ENCODE assay signal across 2 cellular contexts in genomic region chr10:103542764-103543616, GRCh38.
TF ChIP-seq lines count a peak whose summit lies in the region.

No MANE protein-coding gene starts in this region.

TF ChIP-seq in Ishikawa, 13 proteins besides CTCF, POLR2A, EP300 and RAD21 (continued from another document):
- TF ChIP-seq MAX (IDR thresholded peaks at IDR 0.05) = 0 out of 2 replicates have a peak, but pooled peaks have one; percentile 8
- peak; percentile 9; the same call in 1 of the 2 replicates for TF ChIP-seq NFIC (IDR thresholded peaks at IDR 0.05)
- TF ChIP-seq REST (IDR thresholded peaks at IDR 0.05; ENCODE audit: low read depth) = no peak
- no peak for TF ChIP-seq CEBPB (IDR thresholded peaks at IDR 0.05)
- no peak for TF ChIP-seq FOXM1 (IDR thresholded peaks at IDR 0.05; ENCODE audit: borderline replicate concordance, low read depth)
- TF ChIP-seq YY1 (IDR thresholded peaks at IDR 0.05; ENCODE audit: low read depth) = no peak
- TF ChIP-seq CREB1 (IDR thresholded peaks at IDR 0.05; ENCODE audit: low read depth) = no peak
- TF ChIP-seq EGR1 (IDR thresholded peaks at IDR 0.05) = no peak

TF ChIP-seq in GM12878, 131 proteins besides CTCF, POLR2A, EP300 and RAD21 (continued from another document and continues in another):
- TF ChIP-seq SIX5 (IDR thresholded peaks at IDR 0.05; ENCODE audit: low read depth, low read length, severe bottlenecking) (no peak), NFYA (IDR thresholded peaks at IDR 0.05; ENCODE audit: borderline replicate concordance, low read depth, low read length) (no peak), ZNF622 (IDR thresholded peaks at IDR 0.05) (no peak), PAX5 (IDR thresholded peaks at IDR 0.05; ENCODE audit: borderline replicate concordance, low read depth, low read length) (peak; percentile 72; the same call in 1 of the 2 replicates), EED (IDR thresholded peaks at IDR 0.05; ENCODE audit: low read depth) (peak; percentile 42; the same call in 1 of the 2 replicates), IKZF2 (IDR thresholded peaks at IDR 0.05) (peak; percentile 20 to 29; a peak in 1 of 4 replicates), TAF1 (IDR thresholded peaks at IDR 0.05; ENCODE audit: borderline replicate concordance, low read depth, low read length) (no peak), ATF2 (IDR thresholded peaks at IDR 0.05; ENCODE audit: low read length) (no peak), SKIL (IDR thresholded peaks at IDR 0.05; ENCODE audit: low read depth, poor library complexity, severe bottlenecking) (no peak), SP1 (IDR thresholded peaks at IDR 0.05; ENCODE audit: low read depth, low read length) (no peak), ZNF207 (IDR thresholded peaks at IDR 0.05; ENCODE audit: borderline replicate concordance) (no peak), ZBTB11 (CRISPR knock-in tag; IDR thresholded peaks at IDR 0.05) (no peak), ZBTB4 (CRISPR knock-in tag; IDR thresholded peaks at IDR 0.05) (no peak), ATF3 (IDR thresholded peaks at IDR 0.05; ENCODE audit: borderline replicate concordance, extremely low read depth, low read depth, low read length) (no peak), TCF12 (IDR thresholded peaks at IDR 0.05; ENCODE audit: low read depth, low read length) (no peak), BACH1 (IDR thresholded peaks at IDR 0.05; ENCODE audit: borderline replicate concordance) (no peak), MAX (IDR thresholded peaks at IDR 0.05; ENCODE audit: low read depth, low read length) (no peak), PKNOX1 (IDR thresholded peaks at IDR 0.05) (no peak), MYB (IDR thresholded peaks at IDR 0.05; ENCODE audit: borderline replicate concordance, low read depth, low read length) (no peak), E2F8 (IDR thresholded peaks at IDR 0.05; ENCODE audit: low read depth, partially characterized antibody) (no peak), CHD4 (IDR thresholded peaks at IDR 0.05) (no peak), HSF1 (IDR thresholded peaks at IDR 0.05; ENCODE audit: low read depth, low read length) (no peak), CEBPB (IDR thresholded peaks at IDR 0.05; ENCODE audit: borderline replicate concordance in 1 of 2, low read depth in 2 of 2, low read length in 2 of 2) (no peak), IRF3 (IDR thresholded peaks at IDR 0.05) (no peak), NFXL1 (IDR thresholded peaks at IDR 0.05; ENCODE audit: borderline replicate concordance) (no peak), RAD51 (IDR thresholded peaks at IDR 0.05) (no peak), PML (IDR thresholded peaks at IDR 0.05; ENCODE audit: low read length) (no peak), RCOR1 (conservative IDR thresholded peaks at IDR 0.05; ENCODE audit: low read depth, low read length) (no peak), NRF1 (conservative IDR thresholded peaks at IDR 0.05; ENCODE audit: low read depth, low read length) (no peak), ESRRA (IDR thresholded peaks at IDR 0.05; ENCODE audit: low read length) (no peak), NFIC (IDR thresholded peaks at IDR 0.05; ENCODE audit: low read depth, low read length) (no peak), POLR2AphosphoS5 (IDR thresholded peaks at IDR 0.05; ENCODE audit: low read length) (no peak), RELB (IDR thresholded peaks at IDR 0.05; ENCODE audit: low read depth) (peak; percentile 38; the same call in 1 of the 2 replicates), FOS (IDR thresholded peaks at IDR 0.05; ENCODE audit: borderline replicate concordance, extremely low read depth, insufficient read length) (no peak), ZBED1 (IDR thresholded peaks at IDR 0.05; ENCODE audit: borderline replicate concordance) (no peak), ZZZ3 (IDR thresholded peaks at IDR 0.05; ENCODE audit: control insufficient read depth, insufficient read length, low read depth) (no peak), BCL11A (IDR thresholded peaks at IDR 0.05; ENCODE audit: low read depth, low read length) (no peak), KDM1A (IDR thresholded peaks at IDR 0.05; ENCODE audit: borderline replicate concordance) (no peak), BRCA1 (IDR thresholded peaks at IDR 0.05; ENCODE audit: low read depth, low read length) (no peak)
